1 cellular context compared by ENCODE assay signal in genomic region chr7:47602272-47603004, GRCh38.
TF ChIP-seq lines count a peak whose summit lies in the region.

No MANE protein-coding gene starts in this region.

TF ChIP-seq in HCT116, 20 proteins besides CTCF, POLR2A, EP300 and RAD21 (continued from another document):
- no peak for TF ChIP-seq YY1 (IDR thresholded peaks at IDR 0.05; ENCODE audit: extremely low read depth, insufficient replicate concordance, low read depth, low read length)
- no peak for TF ChIP-seq JUND (IDR thresholded peaks at IDR 0.05)
- TF ChIP-seq, protein P1, sequence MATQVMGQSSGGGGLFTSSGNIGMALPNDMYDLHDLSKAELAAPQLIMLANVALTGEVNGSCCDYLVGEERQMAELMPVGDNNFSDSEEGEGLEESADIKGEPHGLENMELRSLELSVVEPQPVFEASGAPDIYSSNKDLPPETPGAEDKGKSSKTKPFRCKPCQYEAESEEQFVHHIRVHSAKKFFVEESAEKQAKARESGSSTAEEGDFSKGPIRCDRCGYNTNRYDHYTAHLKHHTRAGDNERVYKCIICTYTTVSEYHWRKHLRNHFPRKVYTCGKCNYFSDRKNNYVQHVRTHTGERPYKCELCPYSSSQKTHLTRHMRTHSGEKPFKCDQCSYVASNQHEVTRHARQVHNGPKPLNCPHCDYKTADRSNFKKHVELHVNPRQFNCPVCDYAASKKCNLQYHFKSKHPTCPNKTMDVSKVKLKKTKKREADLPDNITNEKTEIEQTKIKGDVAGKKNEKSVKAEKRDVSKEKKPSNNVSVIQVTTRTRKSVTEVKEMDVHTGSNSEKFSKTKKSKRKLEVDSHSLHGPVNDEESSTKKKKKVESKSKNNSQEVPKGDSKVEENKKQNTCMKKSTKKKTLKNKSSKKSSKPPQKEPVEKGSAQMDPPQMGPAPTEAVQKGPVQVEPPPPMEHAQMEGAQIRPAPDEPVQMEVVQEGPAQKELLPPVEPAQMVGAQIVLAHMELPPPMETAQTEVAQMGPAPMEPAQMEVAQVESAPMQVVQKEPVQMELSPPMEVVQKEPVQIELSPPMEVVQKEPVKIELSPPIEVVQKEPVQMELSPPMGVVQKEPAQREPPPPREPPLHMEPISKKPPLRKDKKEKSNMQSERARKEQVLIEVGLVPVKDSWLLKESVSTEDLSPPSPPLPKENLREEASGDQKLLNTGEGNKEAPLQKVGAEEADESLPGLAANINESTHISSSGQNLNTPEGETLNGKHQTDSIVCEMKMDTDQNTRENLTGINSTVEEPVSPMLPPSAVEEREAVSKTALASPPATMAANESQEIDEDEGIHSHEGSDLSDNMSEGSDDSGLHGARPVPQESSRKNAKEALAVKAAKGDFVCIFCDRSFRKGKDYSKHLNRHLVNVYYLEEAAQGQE (IDR thresholded peaks at IDR 0.05; ENCODE audit: low read depth), result no peak
- no peak for TF ChIP-seq POLR2AphosphoS5 (IDR thresholded peaks at IDR 0.05; ENCODE audit: low read depth, low read length)
- no peak for TF ChIP-seq EZH2 (IDR thresholded peaks at IDR 0.05)
- TF ChIP-seq, protein P2, sequence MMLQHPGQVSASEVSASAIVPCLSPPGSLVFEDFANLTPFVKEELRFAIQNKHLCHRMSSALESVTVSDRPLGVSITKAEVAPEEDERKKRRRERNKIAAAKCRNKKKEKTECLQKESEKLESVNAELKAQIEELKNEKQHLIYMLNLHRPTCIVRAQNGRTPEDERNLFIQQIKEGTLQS (IDR thresholded peaks at IDR 0.05), result no peak
